2 cellular contexts compared by ENCODE assay signal in the genomic region with DNA sequence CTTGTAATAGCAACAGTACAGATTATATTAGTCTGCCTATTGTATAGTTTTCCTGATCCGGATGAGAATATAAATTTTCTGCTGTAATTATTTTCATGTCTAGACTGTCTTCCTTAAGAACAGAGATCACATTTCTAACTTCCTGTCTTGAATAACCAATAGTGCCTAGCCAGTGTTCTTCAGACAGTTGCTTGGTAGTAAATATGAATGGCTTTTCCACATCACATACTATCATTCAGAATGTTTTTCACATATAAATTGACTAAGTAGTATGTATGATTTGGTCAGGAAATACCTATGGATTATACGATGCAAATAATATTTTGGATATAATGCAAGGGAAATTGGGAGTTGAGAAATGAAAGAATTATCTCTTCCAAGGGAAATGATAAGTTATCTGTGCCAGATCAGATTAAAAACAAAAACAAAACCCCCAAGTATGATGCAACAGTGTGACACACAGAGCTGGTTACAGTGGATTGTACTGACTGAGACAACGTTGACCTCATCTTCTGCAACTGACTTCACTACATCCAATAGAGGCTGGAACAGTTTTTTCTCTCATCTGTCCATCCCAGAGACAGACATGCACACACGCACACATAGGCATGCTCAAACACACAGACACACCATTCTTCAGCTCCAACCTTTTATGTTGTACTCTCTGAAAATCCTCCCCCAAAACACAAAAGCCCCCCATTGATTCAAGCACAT.
TF ChIP-seq lines count a peak whose summit lies in the region.

No MANE protein-coding gene starts in this region.

TF ChIP-seq in HEK293, 187 proteins besides CTCF, POLR2A, EP300 and RAD21 (continues in another document):
- TF ChIP-seq ZNF529 (tag by site-specific recombination; IDR thresholded peaks at IDR 0.05; ENCODE audit: insufficient replicate concordance), result no peak
- TF ChIP-seq, protein P1, sequence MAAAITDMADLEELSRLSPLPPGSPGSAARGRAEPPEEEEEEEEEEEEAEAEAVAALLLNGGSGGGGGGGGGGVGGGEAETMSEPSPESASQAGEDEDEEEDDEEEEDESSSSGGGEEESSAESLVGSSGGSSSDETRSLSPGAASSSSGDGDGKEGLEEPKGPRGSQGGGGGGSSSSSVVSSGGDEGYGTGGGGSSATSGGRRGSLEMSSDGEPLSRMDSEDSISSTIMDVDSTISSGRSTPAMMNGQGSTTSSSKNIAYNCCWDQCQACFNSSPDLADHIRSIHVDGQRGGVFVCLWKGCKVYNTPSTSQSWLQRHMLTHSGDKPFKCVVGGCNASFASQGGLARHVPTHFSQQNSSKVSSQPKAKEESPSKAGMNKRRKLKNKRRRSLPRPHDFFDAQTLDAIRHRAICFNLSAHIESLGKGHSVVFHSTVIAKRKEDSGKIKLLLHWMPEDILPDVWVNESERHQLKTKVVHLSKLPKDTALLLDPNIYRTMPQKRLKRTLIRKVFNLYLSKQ (tag by site-specific recombination; IDR thresholded peaks at IDR 0.05; ENCODE audit: borderline replicate concordance), result no peak
- TF ChIP-seq SP3 (tag by site-specific recombination; IDR thresholded peaks at IDR 0.05), result no peak
- TF ChIP-seq GLIS2 (tag by site-specific recombination; IDR thresholded peaks at IDR 0.05), result no peak
- TF ChIP-seq, protein P2, sequence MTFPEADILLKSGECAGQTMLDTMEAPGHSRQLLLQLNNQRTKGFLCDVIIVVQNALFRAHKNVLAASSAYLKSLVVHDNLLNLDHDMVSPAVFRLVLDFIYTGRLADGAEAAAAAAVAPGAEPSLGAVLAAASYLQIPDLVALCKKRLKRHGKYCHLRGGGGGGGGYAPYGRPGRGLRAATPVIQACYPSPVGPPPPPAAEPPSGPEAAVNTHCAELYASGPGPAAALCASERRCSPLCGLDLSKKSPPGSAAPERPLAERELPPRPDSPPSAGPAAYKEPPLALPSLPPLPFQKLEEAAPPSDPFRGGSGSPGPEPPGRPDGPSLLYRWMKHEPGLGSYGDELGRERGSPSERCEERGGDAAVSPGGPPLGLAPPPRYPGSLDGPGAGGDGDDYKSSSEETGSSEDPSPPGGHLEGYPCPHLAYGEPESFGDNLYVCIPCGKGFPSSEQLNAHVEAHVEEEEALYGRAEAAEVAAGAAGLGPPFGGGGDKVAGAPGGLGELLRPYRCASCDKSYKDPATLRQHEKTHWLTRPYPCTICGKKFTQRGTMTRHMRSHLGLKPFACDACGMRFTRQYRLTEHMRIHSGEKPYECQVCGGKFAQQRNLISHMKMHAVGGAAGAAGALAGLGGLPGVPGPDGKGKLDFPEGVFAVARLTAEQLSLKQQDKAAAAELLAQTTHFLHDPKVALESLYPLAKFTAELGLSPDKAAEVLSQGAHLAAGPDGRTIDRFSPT (tag by site-specific recombination; IDR thresholded peaks at IDR 0.05), result no peak
- no peak for TF ChIP-seq ZNF426 (tag by site-specific recombination; IDR thresholded peaks at IDR 0.05)
- TF ChIP-seq GLIS1 (tag by site-specific recombination; IDR thresholded peaks at IDR 0.05), result no peak
- TF ChIP-seq ZNF132 (tag by site-specific recombination; IDR thresholded peaks at IDR 0.05; ENCODE audit: borderline replicate concordance), result no peak
- TF ChIP-seq ZNF785 (tag by site-specific recombination; IDR thresholded peaks at IDR 0.05), result no peak
- no peak for TF ChIP-seq ZNF658 (tag by site-specific recombination; IDR thresholded peaks at IDR 0.05)
- TF ChIP-seq ZFP3 (tag by site-specific recombination; IDR thresholded peaks at IDR 0.05; ENCODE audit: low read depth), result no peak
- peak; percentile 80 for TF ChIP-seq WT1 (tag by site-specific recombination; IDR thresholded peaks at IDR 0.05)
- TF ChIP-seq, protein P3, sequence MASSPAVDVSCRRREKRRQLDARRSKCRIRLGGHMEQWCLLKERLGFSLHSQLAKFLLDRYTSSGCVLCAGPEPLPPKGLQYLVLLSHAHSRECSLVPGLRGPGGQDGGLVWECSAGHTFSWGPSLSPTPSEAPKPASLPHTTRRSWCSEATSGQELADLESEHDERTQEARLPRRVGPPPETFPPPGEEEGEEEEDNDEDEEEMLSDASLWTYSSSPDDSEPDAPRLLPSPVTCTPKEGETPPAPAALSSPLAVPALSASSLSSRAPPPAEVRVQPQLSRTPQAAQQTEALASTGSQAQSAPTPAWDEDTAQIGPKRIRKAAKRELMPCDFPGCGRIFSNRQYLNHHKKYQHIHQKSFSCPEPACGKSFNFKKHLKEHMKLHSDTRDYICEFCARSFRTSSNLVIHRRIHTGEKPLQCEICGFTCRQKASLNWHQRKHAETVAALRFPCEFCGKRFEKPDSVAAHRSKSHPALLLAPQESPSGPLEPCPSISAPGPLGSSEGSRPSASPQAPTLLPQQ (tag by site-specific recombination; IDR thresholded peaks at IDR 0.05), result peak; percentile 84
- no peak for TF ChIP-seq MZF1 (tag by site-specific recombination; IDR thresholded peaks at IDR 0.05; ENCODE audit: borderline replicate concordance)
- TF ChIP-seq, protein P4, sequence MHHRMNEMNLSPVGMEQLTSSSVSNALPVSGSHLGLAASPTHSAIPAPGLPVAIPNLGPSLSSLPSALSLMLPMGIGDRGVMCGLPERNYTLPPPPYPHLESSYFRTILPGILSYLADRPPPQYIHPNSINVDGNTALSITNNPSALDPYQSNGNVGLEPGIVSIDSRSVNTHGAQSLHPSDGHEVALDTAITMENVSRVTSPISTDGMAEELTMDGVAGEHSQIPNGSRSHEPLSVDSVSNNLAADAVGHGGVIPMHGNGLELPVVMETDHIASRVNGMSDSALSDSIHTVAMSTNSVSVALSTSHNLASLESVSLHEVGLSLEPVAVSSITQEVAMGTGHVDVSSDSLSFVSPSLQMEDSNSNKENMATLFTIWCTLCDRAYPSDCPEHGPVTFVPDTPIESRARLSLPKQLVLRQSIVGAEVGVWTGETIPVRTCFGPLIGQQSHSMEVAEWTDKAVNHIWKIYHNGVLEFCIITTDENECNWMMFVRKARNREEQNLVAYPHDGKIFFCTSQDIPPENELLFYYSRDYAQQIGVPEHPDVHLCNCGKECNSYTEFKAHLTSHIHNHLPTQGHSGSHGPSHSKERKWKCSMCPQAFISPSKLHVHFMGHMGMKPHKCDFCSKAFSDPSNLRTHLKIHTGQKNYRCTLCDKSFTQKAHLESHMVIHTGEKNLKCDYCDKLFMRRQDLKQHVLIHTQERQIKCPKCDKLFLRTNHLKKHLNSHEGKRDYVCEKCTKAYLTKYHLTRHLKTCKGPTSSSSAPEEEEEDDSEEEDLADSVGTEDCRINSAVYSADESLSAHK (tag by site-specific recombination; IDR thresholded peaks at IDR 0.05), result peak; percentile 53
- peak; percentile 86 for TF ChIP-seq IKZF3 (tag by site-specific recombination; IDR thresholded peaks at IDR 0.05)
- TF ChIP-seq, protein P5, sequence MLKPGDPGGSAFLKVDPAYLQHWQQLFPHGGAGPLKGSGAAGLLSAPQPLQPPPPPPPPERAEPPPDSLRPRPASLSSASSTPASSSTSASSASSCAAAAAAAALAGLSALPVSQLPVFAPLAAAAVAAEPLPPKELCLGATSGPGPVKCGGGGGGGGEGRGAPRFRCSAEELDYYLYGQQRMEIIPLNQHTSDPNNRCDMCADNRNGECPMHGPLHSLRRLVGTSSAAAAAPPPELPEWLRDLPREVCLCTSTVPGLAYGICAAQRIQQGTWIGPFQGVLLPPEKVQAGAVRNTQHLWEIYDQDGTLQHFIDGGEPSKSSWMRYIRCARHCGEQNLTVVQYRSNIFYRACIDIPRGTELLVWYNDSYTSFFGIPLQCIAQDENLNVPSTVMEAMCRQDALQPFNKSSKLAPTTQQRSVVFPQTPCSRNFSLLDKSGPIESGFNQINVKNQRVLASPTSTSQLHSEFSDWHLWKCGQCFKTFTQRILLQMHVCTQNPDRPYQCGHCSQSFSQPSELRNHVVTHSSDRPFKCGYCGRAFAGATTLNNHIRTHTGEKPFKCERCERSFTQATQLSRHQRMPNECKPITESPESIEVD (tag by site-specific recombination; IDR thresholded peaks at IDR 0.05), result no peak

TF ChIP-seq in endothelial cell of umbilical vein, 7 proteins besides CTCF, POLR2A, EP300 and RAD21:
- TF ChIP-seq GATA2 (IDR thresholded peaks at IDR 0.05; ENCODE audit: insufficient read depth, insufficient read length, low read depth, low read length) (peak; percentile 81), POLR2AphosphoS5 (IDR thresholded peaks at IDR 0.05; ENCODE audit: insufficient read depth, low read depth, low read length) (no peak)
TF ChIP-seq in endothelial cell of umbilical vein: peak in this region for 1.
